In genomic region chr14:23308721-23309445, GRCh38 we compare ENCODE assay signal across 11 cellular contexts. TPM values are rescaled to one million over a fixed set of nuclear protein-coding genes. Genes with fewer than 3 reads are reported as not detected.
DNase-seq lines count a peak whose midpoint lies in the region; FAIRE-seq and TF ChIP-seq lines count a peak whose summit lies in the region.
"Had no signal": no experiment of that assay in that cellular context is flagged by ENCODE, and none has a peak within 500 bp of the region (broad histone marks: within the 10 kb centered on the region; RNA-seq: fewer than 3 reads in every experiment).

No MANE protein-coding gene starts in this region.

- TF ChIP-seq CTCF in AG04449 (IDR thresholded peaks at IDR 0.05; ENCODE audit: insufficient read depth, low read length, missing control alignments) (no peak), astrocyte (IDR thresholded peaks at IDR 0.05; ENCODE audit: insufficient read depth, low read depth, low read length) (no peak), colonic mucosa (IDR thresholded peaks at IDR 0.05) (no peak)

- peaks cover 41% of the 10 kb centered on the region for H4K20me1 ChIP-seq in astrocyte (ENCODE audit: insufficient read depth, low read length)

- H3K4me2 ChIP-seq in astrocyte (ENCODE audit: low read length) = peak overlapping the region; percentile 93

- peaks cover 69% of the 10 kb centered on the region for H3K79me2 ChIP-seq in astrocyte (ENCODE audit: insufficient read depth, low read length)

- no peaks in the 10 kb centered on the region for H3K9me3 Mint-ChIP-seq in astrocyte (ENCODE audit: unreplicated experiment)
- H3K9me3 Mint-ChIP-seq in immature natural killer cell = no peaks in the 10 kb centered on the region
- H3K9me3 Mint-ChIP-seq: activated T-cell treated with anti-CD3 and anti-CD28 coated beads, Interleukin-2, amount 50 U/mL, for 4 hours had no signal

- no peak overlapping the region for H3K27ac Mint-ChIP-seq in astrocyte (ENCODE audit: unreplicated experiment)
- peak overlapping the region in 4 of 6 donors; percentile 23 to 76 (median 57) for H3K27ac Mint-ChIP-seq in immature natural killer cell

- no peak for FAIRE-seq in astrocyte (lab: Jason Lieb, UNC)
- FAIRE-seq: G401.6 had no signal

- H3K4me1 Mint-ChIP-seq in astrocyte (ENCODE audit: low read depth, unreplicated experiment) (peaks cover 23% of the 10 kb centered on the region), immature natural killer cell (peaks cover 27 to 35% of the 10 kb centered on the region in 2 donors)

- no peak for DNase-seq in AG04449 (ENCODE audit: low read depth, low spot score)
- DNase-seq in astrocyte (ENCODE audit: low read depth) = no peak
- no peak for DNase-seq in immature natural killer cell
- DNase-seq in colonic mucosa = no peak
- DNase-seq in HAP-1 (ENCODE audit: low spot score in 2 of 2) = no peak
- DNase-seq in 8988T = no peak
- DNase-seq: activated T-cell treated with anti-CD3 and anti-CD28 coated beads, Interleukin-2, amount 50 U/mL, for 4 hours; KG1; NCI-H2171 had no signal

- H3K27me3 ChIP-seq in astrocyte (ENCODE audit: insufficient read depth, low read length) (no peaks in the 10 kb centered on the region), colonic mucosa (no peaks in the 10 kb centered on the region), HAP-1 (ENCODE audit: low read depth) (no peaks in the 10 kb centered on the region)
- H3K27me3 ChIP-seq: upper lobe of left lung had no signal

- H3K4me1 ChIP-seq in astrocyte (ENCODE audit: insufficient read depth, low read length) = peaks cover 22% of the 10 kb centered on the region
- H3K4me1 ChIP-seq in colonic mucosa = peaks cover 17% of the 10 kb centered on the region
- H3K4me1 ChIP-seq in HAP-1 = peaks cover 11% of the 10 kb centered on the region

- intact Hi-C loops in colonic mucosa (cut with DNase I) = no loop called here

- H3K27me3 Mint-ChIP-seq in astrocyte (ENCODE audit: low read depth, unreplicated experiment) (no peaks in the 10 kb centered on the region), immature natural killer cell (ENCODE audit: low read depth in 3 of 3) (peaks cover 0 to 10% (median 4%) of the 10 kb centered on the region in 3 donors)

- CTCF ChIA-PET in AG04449 (lab: Yijun Ruan, JAX) = interaction anchor here (1.5 to 20.5 kb wide), 3 partner anchors 12 to 20 kb away, joined by 3 to 300 read pairs (median 5); partner anchors contain the start of gene HOMEZ

- peak overlapping the region; percentile 92 for H3K4me3 Mint-ChIP-seq in astrocyte (ENCODE audit: unreplicated experiment)
- H3K4me3 Mint-ChIP-seq in immature natural killer cell = peak overlapping the region in 1 of 5 donors; percentile 42
- H3K4me3 Mint-ChIP-seq: activated T-cell treated with anti-CD3 and anti-CD28 coated beads, Interleukin-2, amount 50 U/mL, for 4 hours had no signal

- H3K27ac ChIP-seq in astrocyte (ENCODE audit: low read depth, low read length) (peak overlapping the region; percentile 4), colonic mucosa (no peak overlapping the region)

- in situ Hi-C loops in HAP-1 (cut with MboI; ENCODE audit: low sequenced_read_pairs) = no loop called here

- H3K9ac ChIP-seq in astrocyte (ENCODE audit: low read length) (peak overlapping the region; percentile 96), colonic mucosa (ENCODE audit: low read depth in 2 of 2, low read length in 2 of 2) (peak overlapping the region in 1 of 2 donors; percentile 99)

- POLR2A ChIA-PET in AG04449 (lab: Yijun Ruan, JAX) = interaction anchor here (0.6 to 3.9 kb wide), 2 partner anchors 13 to 1908 kb away, joined by 3 to 30 read pairs; partner anchors contain the start of gene PABPN1

- H3K9me3 ChIP-seq in astrocyte (ENCODE audit: insufficient read depth, low read depth, low read length) = no peaks in the 10 kb centered on the region
- no peaks in the 10 kb centered on the region for H3K9me3 ChIP-seq in colonic mucosa
- H3K9me3 ChIP-seq in HAP-1 = no peaks in the 10 kb centered on the region
- H3K9me3 ChIP-seq: upper lobe of left lung had no signal

- peak overlapping the region; percentile 91 for H3K4me3 ChIP-seq in AG04449 (ENCODE audit: low read depth, low read length)
- peak overlapping the region; percentile 82 for H3K4me3 ChIP-seq in astrocyte (ENCODE audit: insufficient read depth, low read depth, low read length)
- no peak overlapping the region for H3K4me3 ChIP-seq in colonic mucosa
- H3K4me3 ChIP-seq in HAP-1 = no peak overlapping the region

- peaks cover 16% of the 10 kb centered on the region for H3K36me3 Mint-ChIP-seq in astrocyte (ENCODE audit: low read depth, unreplicated experiment)
- H3K36me3 Mint-ChIP-seq in immature natural killer cell = peaks cover 0 to 3% (median 0%) of the 10 kb centered on the region in 3 donors

- peaks cover 15% of the 10 kb centered on the region for H3K36me3 ChIP-seq in astrocyte (ENCODE audit: insufficient read depth, low read length)
- no peaks in the 10 kb centered on the region for H3K36me3 ChIP-seq in colonic mucosa
- peaks cover 34% of the 10 kb centered on the region for H3K36me3 ChIP-seq in HAP-1 (replicated peaks)

- H2AFZ ChIP-seq in astrocyte (ENCODE audit: low read depth, low read length) = no peak overlapping the region

RNA-seq across cellular contexts. Expression of gene BCL2L2, which starts 2.2 kb away (rescaled TPM):
- total RNA-seq in astrocyte (19.6 and 21.4 TPM in 2 replicates), colonic mucosa (10 to 100 TPM; 26.2 to 42.7 TPM)
- polyA plus RNA-seq in immature natural killer cell = 1 to 10 TPM in 1 of 3 donors, under 1 TPM in 2; 0.07 to 1.2 (median 0.69) TPM

RNA-seq across cellular contexts. Expression of gene PPP1R3E, which starts 6.2 kb away (rescaled TPM):
- total RNA-seq in astrocyte (2.1 and 3.6 TPM in 2 replicates), colonic mucosa (10 to 100 TPM in 1 of 2 donors, 1 to 10 TPM in 1; 7.6 to 12.6 TPM)
- polyA plus RNA-seq in immature natural killer cell = 1 to 10 TPM in 2 of 3 donors, not detected in 1; 1.4 to 2.0 TPM

RNA-seq across cellular contexts. Expression of gene PABPN1, which starts 12.4 kb away (rescaled TPM):
- total RNA-seq in astrocyte = 147 and 162 TPM in 2 replicates
- 100 to 1,000 TPM in 2 of 3 donors, 10 to 100 TPM in 1; 86.2 to 114 (median 113) TPM for polyA plus RNA-seq in immature natural killer cell
- 100 to 1,000 TPM; 122 to 197 TPM for total RNA-seq in colonic mucosa

RNA-seq across cellular contexts. Expression of gene HOMEZ, which starts 23.0 kb away (rescaled TPM):
- total RNA-seq in astrocyte (13.7 and 16.6 TPM in 2 replicates), colonic mucosa (10 to 100 TPM; 16.5 to 21.9 TPM)
- polyA plus RNA-seq in immature natural killer cell = 1 to 10 TPM; 1.2 to 4.9 (median 2.1) TPM

RNA-seq across cellular contexts. Expression of gene SLC22A17, which starts 43.8 kb away (rescaled TPM):
- 29.3 and 39.5 TPM in 2 replicates for total RNA-seq in astrocyte
- polyA plus RNA-seq in immature natural killer cell = under 1 TPM in 1 of 3 donors, not detected in 2; 0.18 TPM
- total RNA-seq in colonic mucosa = 1 to 10 TPM; 3.9 to 6.7 TPM

Comparison
In these comparisons a context has a peak if more than half of its experiments do, and no peak if none do; other contexts are left out.
1. H3K4me3 ChIP-seq: peak in AG04449 (single experiment) and astrocyte (single experiment); none in colonic mucosa (single experiment) and HAP-1 (single experiment).